In the genomic region with DNA sequence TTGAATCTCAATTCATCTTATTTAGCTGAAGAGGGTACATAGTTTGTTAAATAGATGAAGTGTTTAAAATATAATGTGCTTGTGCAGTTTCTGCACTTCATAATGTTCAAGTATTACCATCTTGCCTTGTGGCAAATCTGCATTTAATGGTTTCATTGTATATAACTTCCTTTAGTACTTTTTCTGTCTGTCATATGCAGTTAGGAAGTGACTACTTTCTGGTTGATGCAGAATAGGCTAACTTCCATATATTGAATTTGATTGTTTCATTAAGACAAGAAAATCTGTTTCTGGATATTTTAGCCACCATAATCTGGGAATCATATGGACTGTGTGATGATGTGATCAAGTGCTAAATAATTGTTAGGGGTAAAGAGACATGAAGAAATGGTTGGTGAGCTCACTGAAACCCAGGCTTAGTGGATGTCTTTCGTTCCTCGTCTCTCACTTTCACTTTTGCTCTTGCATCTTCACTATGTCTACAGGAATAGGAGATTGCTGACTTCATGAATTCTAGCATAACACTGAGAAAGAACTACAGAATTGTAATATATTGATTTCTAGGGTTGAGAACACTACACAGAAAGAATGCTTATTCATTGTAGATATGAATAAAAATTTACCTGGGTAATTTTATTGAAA, we compare ENCODE assay signal across 8 cellular contexts. TPM values are rescaled to one million over a fixed set of nuclear protein-coding genes. Genes with fewer than 3 reads are reported as not detected.
DNase-seq lines count a peak whose midpoint lies in the region; ATAC-seq, FAIRE-seq and TF ChIP-seq lines count a peak whose summit lies in the region.

No MANE protein-coding gene starts in this region.

- H3K9me3 ChIP-seq in SK-N-MC (ENCODE audit: low read depth, low read length): no peaks in the 10 kb centered on the region
- no peaks in the 10 kb centered on the region for H3K9me3 ChIP-seq in keratinocyte (ENCODE audit: control insufficient read depth, low read depth, low read length)
- H3K9me3 ChIP-seq in ovary: no peaks in the 10 kb centered on the region

- FAIRE-seq in keratinocyte (lab: Jason Lieb, UNC) (no peak), H54 (lab: Jason Lieb, UNC) (no peak)

- peak overlapping the region; percentile 44 for H3K4me2 ChIP-seq in keratinocyte (ENCODE audit: control insufficient read depth, extremely low read depth, insufficient read depth, low read depth, low read length)

- intact Hi-C loops in ovary (cut with DNase I): no loop called here

- H3K9me1 ChIP-seq in keratinocyte (ENCODE audit: control insufficient read depth, extremely low read depth, insufficient read depth, low read length): no peaks in the 10 kb centered on the region

- H3K36me3 ChIP-seq in SK-N-MC (ENCODE audit: insufficient read depth, low read length) (no peaks in the 10 kb centered on the region), keratinocyte (ENCODE audit: control insufficient read depth in 2 of 2, extremely low read depth in 1 of 2, insufficient read depth in 2 of 2, low read length in 2 of 2) (no peaks in the 10 kb centered on the region), ovary (no peaks in the 10 kb centered on the region)

- dilution Hi-C loops in keratinocyte (cut with MboI; ENCODE audit: extremely low pct_ligation_motif_present, low sequenced_read_pairs): no loop called here

- no peak for TF ChIP-seq POLR2A in H54 (IDR thresholded peaks at IDR 0.05; ENCODE audit: low read depth, low read length)
- no peak for TF ChIP-seq POLR2A in ovary (IDR thresholded peaks at IDR 0.05)

- peak overlapping the region; percentile 8 for H2AFZ ChIP-seq in keratinocyte (ENCODE audit: control insufficient read depth, low read length)

- peak; percentile 39 for ATAC-seq in HG02973 (IDR thresholded peaks at IDR 0.05; ENCODE audit: unreplicated experiment)

- H3K27ac ChIP-seq in SK-N-MC (no peak overlapping the region), keratinocyte (ENCODE audit: control insufficient read depth, insufficient read depth, low read length) (no peak overlapping the region), ovary (no peak overlapping the region)

- peak; percentile 58 for DNase-seq in SIG-M5 treated with dmso at 0.1 percent for 504 hours (lab: John Stamatoyannopoulos, UW; ENCODE audit: unreplicated experiment)
- DNase-seq in SIG-M5 (lab: John Stamatoyannopoulos, UW): no peak
- no peak for DNase-seq in SK-N-MC (ENCODE audit: low read depth, low spot score)
- no peak for DNase-seq in keratinocyte (ENCODE audit: low read depth, low spot score)
- no peak for DNase-seq in H54 (ENCODE audit: insufficient read length, low spot score)
- no peak for DNase-seq in ovary
- DNase-seq in NCI-H187 treated with DMSO at 0.1 percent for 48 hours (lab: John Stamatoyannopoulos, UW): no peak

- H3K27me3 ChIP-seq in keratinocyte (ENCODE audit: control insufficient read depth, extremely low read depth, insufficient read depth, low read length): peaks cover 2% of the 10 kb centered on the region
- no peaks in the 10 kb centered on the region for H3K27me3 ChIP-seq in ovary

- H3K4me1 ChIP-seq in keratinocyte (ENCODE audit: control insufficient read depth, extremely low read depth, insufficient read depth, low read length) (peaks cover 4% of the 10 kb centered on the region), ovary (ENCODE audit: insufficient read depth) (peaks cover 1% of the 10 kb centered on the region)

- H3K9ac ChIP-seq in SK-N-MC (ENCODE audit: insufficient read length) (no peak overlapping the region), keratinocyte (ENCODE audit: control insufficient read depth, extremely low read depth, insufficient read depth, low read length) (no peak overlapping the region)

- TF ChIP-seq CTCF in keratinocyte (optimal IDR thresholded peaks at IDR 0.05 in 1 of 3, IDR thresholded peaks at IDR 0.05 in 1 of 3, conservative IDR thresholded peaks at IDR 0.05 in 1 of 3; ENCODE audit: extremely low read depth in 1 of 3, insufficient read depth in 2 of 3, low read length in 3 of 3) (no peak), ovary (IDR thresholded peaks at IDR 0.05) (no peak)

- WGBS in ovary, 3 donors: 27 to 44% (median 43%) methylated on average over 2 of the region's 2 CpGs

- H3K4me3 ChIP-seq in SK-N-MC (peak overlapping the region; percentile 4; the same call in 1 of the 2 replicates), keratinocyte (ENCODE audit: control insufficient read depth in 2 of 3, extremely low read depth in 1 of 3, insufficient read depth in 2 of 3, low read depth in 1 of 3, low read length in 3 of 3) (no peak overlapping the region), ovary (no peak overlapping the region)

- H4K20me1 ChIP-seq in keratinocyte (ENCODE audit: control insufficient read depth, extremely low read depth, insufficient read depth, low read length): no peaks in the 10 kb centered on the region

- H3K79me2 ChIP-seq in keratinocyte (ENCODE audit: control insufficient read depth, insufficient read depth, low read length): no peaks in the 10 kb centered on the region

- TF ChIP-seq EP300 in ovary (IDR thresholded peaks at IDR 0.05): no peak

RNA-seq across cellular contexts. Expression of a gene that starts 3.5 kb away (rescaled TPM):
- polyA plus RNA-seq in keratinocyte (0.29 to 0.37 TPM in 2 of 3 replicates, not detected in the other), ovary (1 to 10 TPM; 3.4 to 4.9 TPM)
- 0.30 TPM for polyA plus RNA-seq in keratinocyte (2011; ENCODE audit: low read depth)
- 0.10 and 0.19 TPM in 2 replicates for polyA plus RNA-seq in keratinocyte (2011; cell fraction: cytosol; rRNA removed)
- 0.20 TPM in 1 of 2 replicates, not detected in the other for polyA plus RNA-seq in keratinocyte (2011; cell fraction: nucleus; rRNA removed)
- polyA plus RNA-seq in keratinocyte (2012; ENCODE audit: low replicate concordance): 0.84 TPM in 1 of 2 replicates, not detected in the other
- polyA minus RNA-seq in keratinocyte: not detected in 3 replicates
- not detected for polyA minus RNA-seq in keratinocyte (2011; cell fraction: cytosol; rRNA and poly(A)+ RNA removed)
- not detected in 2 replicates for polyA minus RNA-seq in keratinocyte (2011; cell fraction: nucleus; rRNA and poly(A)+ RNA removed)
- 10 to 100 TPM in 1 of 7 donors, 1 to 10 TPM in 6; 1.8 to 11.0 (median 3.0) TPM for total RNA-seq in ovary
